ENCODE assay signal across 8 cellular contexts in genomic region chr19:52296773-52297600, GRCh38. TPM values are rescaled to one million over a fixed set of nuclear protein-coding genes. Genes with fewer than 3 reads are reported as not detected.
A peak's percentile ranks its signal among the peaks of the same experiment; 100 is the strongest.
DNase-seq lines count a peak whose midpoint lies in the region; TF ChIP-seq lines count a peak whose summit lies in the region.

Gene ZNF480, plus strand, starts transcription at chr19:52297169. Its CDS starts 3,244 bp downstream, at chr19:52300413.

- H3K9ac ChIP-seq in OCI-LY3 (ENCODE audit: low read length): peak within 1 kb of the TSS; percentile 89

- TF ChIP-seq POLR2A in GM18951 (IDR thresholded peaks at IDR 0.05; ENCODE audit: extremely low read depth, insufficient read depth, insufficient read length): peak; percentile 81

- in situ Hi-C loops in GM18951 (cut with MboI; ENCODE audit: low sequenced_read_pairs, unreplicated experiment): no loop called here

- TF ChIP-seq CTCF in OCI-LY3 (IDR thresholded peaks at IDR 0.05; ENCODE audit: low read depth, low read length): no peak

- H3K9me3 ChIP-seq in OCI-LY3 (ENCODE audit: insufficient read depth, low read length): peaks cover 17% of the 10 kb centered on the region; the same call in 1 of the 2 replicates
- peaks cover 7% of the 10 kb centered on the region for H3K9me3 ChIP-seq in mononuclear cell (ENCODE audit: low read depth, low read length)

- DNase-seq in HuH-7.5 (ENCODE audit: low spot score) (peak; percentile 60), activated T-cell treated with anti-CD3 and anti-CD28 coated beads for 4 hours (peak; percentile 74), epithelial cell of prostate (ENCODE audit: low read depth, low spot score) (no peak)
- peak; percentile 49 to 66 for DNase-seq in stimulated activated CD8-positive, alpha-beta memory T cell treated with anti-CD3 and anti-CD28 coated beads, Interleukin-15, amount 100 ng/mL, for 48 hours (ENCODE audit: low read depth in 2 of 2)

- H3K4me3 ChIP-seq in ACC112 (ENCODE audit: low read depth, low read length) (peak within 1 kb of the TSS; percentile 86), OCI-LY3 (ENCODE audit: low read length) (peak within 1 kb of the TSS; percentile 85), mononuclear cell (ENCODE audit: low read length) (peak within 1 kb of the TSS; percentile 86)

- H3K27me3 ChIP-seq in ACC112 (ENCODE audit: insufficient read depth, low read length) (no peaks in the 10 kb centered on the region), OCI-LY3 (ENCODE audit: low read depth, low read length) (no peaks in the 10 kb centered on the region), mononuclear cell (ENCODE audit: insufficient read depth, low read length) (no peaks in the 10 kb centered on the region)

- H3K27ac ChIP-seq in ACC112 (ENCODE audit: low read depth, low read length): peak within 1 kb of the TSS; percentile 69
- peak within 1 kb of the TSS; percentile 58 for H3K27ac ChIP-seq in OCI-LY3 (ENCODE audit: low read length)
- peak within 1 kb of the TSS; percentile 61 for H3K27ac ChIP-seq in epithelial cell of prostate

- H3K79me2 ChIP-seq in ACC112 (ENCODE audit: control insufficient read depth, insufficient read depth, low read length, unreplicated experiment) (no peaks in the 10 kb centered on the region), OCI-LY3 (ENCODE audit: low read length) (peaks cover 23% of the 10 kb centered on the region)

- H3K36me3 ChIP-seq in ACC112 (ENCODE audit: insufficient read depth, low read length) (peaks cover 23% of the 10 kb centered on the region), OCI-LY3 (replicated peaks; ENCODE audit: low read depth, low read length) (peaks cover 61% of the 10 kb centered on the region)

- H3K4me1 ChIP-seq in ACC112 (ENCODE audit: control insufficient read depth, insufficient read depth, low read length, unreplicated experiment): no peaks in the 10 kb centered on the region
- H3K4me1 ChIP-seq in OCI-LY3 (ENCODE audit: low read length): peaks cover 7% of the 10 kb centered on the region
- H3K4me1 ChIP-seq in mononuclear cell (ENCODE audit: insufficient read depth, low read length): peaks cover 14% of the 10 kb centered on the region

- H2AFZ ChIP-seq in ACC112 (ENCODE audit: low read length, unreplicated experiment) (peak within 1 kb of the TSS; percentile 84), OCI-LY3 (ENCODE audit: low read depth, low read length) (peak within 1 kb of the TSS; percentile 72)

- no peaks in the 10 kb centered on the region for H4K20me1 ChIP-seq in OCI-LY3 (ENCODE audit: insufficient read depth, low read length)

- peak within 1 kb of the TSS; percentile 93 for H3K4me2 ChIP-seq in OCI-LY3 (ENCODE audit: low read length)

RNA-seq across cellular contexts. Expression of gene ZNF480, which starts in this region (rescaled TPM):
- total RNA-seq in mononuclear cell: 5.6 TPM
